ENCODE assay signal across 8 cellular contexts in genomic region chr21:27564684-27565280, GRCh38.
DNase-seq lines count a peak whose midpoint lies in the region; ATAC-seq and TF ChIP-seq lines count a peak whose summit lies in the region.

No MANE protein-coding gene starts in this region.

- H3K36me3 ChIP-seq in BJ (ENCODE audit: control insufficient read depth, insufficient read depth, low read length), result no peaks in the 10 kb centered on the region
- no peaks in the 10 kb centered on the region for H3K36me3 ChIP-seq in SJSA1

- intact Hi-C loops in posterior cingulate gyrus (cut with DNase I), result loop anchor here (5.0 to 10.0 kb wide), 2 partner anchors 130 to 712 kb away; no protein-coding TSS in a partner anchor

- no peak for ATAC-seq in GM18502 (IDR thresholded peaks at IDR 0.05; ENCODE audit: poor library complexity, unreplicated experiment)

- CTCF ChIA-PET in BJ (lab: Yijun Ruan, JAX), result interaction anchor here (0.6 to 1.8 kb wide), 20 partner anchors 9 to 771 kb away, joined by 3 to 7 read pairs (median 3); no protein-coding TSS in a partner anchor

- POLR2A ChIA-PET in BJ (lab: Charles Lee), result interaction anchor here (0.5 to 0.8 kb wide), 2 partner anchors 599 to 601 kb away, joined by 3 to 4 read pairs; no protein-coding TSS in a partner anchor

- H3K4me3 ChIP-seq in BJ (ENCODE audit: low read depth, low read length), result no peak overlapping the region
- H3K4me3 ChIP-seq in HL-60 (replicated peaks; ENCODE audit: insufficient read depth, low read length), result no peak overlapping the region
- H3K4me3 ChIP-seq in SJSA1, result no peak overlapping the region
- H3K4me3 ChIP-seq in fibroblast of the aortic adventitia (ENCODE audit: low read depth, low read length), result no peak overlapping the region

- DNase-seq in BJ (ENCODE audit: low read depth) (no peak), HL-60 (ENCODE audit: low read depth in 1 of 2, low spot score in 1 of 2) (peak in 1 of 2 experiments; percentile 22), SJSA1 (ENCODE audit: low read depth in 1 of 2, low spot score in 2 of 2) (peak; percentile 45 to 49), fibroblast of the aortic adventitia (ENCODE audit: low read depth) (peak; percentile 71), posterior cingulate gyrus (peak in 6 of 10 donors; percentile 28 to 88 (median 47)), NCI-H146 (lab: John Stamatoyannopoulos, UW) (no peak), NCI-H187 treated with DMSO at 0.1 percent for 48 hours (lab: John Stamatoyannopoulos, UW) (no peak)

- peaks cover 17% of the 10 kb centered on the region for H3K4me1 ChIP-seq in SJSA1 (replicated peaks)

- H3K27ac ChIP-seq in HL-60 (replicated peaks), result no peak overlapping the region
- 0 out of 2 replicates have a peak overlapping the region, but pooled peaks have one; percentile 14 for H3K27ac ChIP-seq in SJSA1

- H3K27me3 ChIP-seq in BJ (ENCODE audit: control insufficient read depth, insufficient read depth, low read length), result no peaks in the 10 kb centered on the region
- H3K27me3 ChIP-seq in HL-60 (ENCODE audit: insufficient read depth, poor library complexity, severe bottlenecking), result no peaks in the 10 kb centered on the region
- H3K27me3 ChIP-seq in SJSA1 (replicated peaks), result no peaks in the 10 kb centered on the region

- H3K9me3 ChIP-seq in SJSA1 (replicated peaks), result no peaks in the 10 kb centered on the region

- TF ChIP-seq CTCF in BJ (IDR thresholded peaks at IDR 0.05; ENCODE audit: insufficient read depth, low read depth, low read length) (peak; percentile 75), HL-60 (IDR thresholded peaks at IDR 0.05; ENCODE audit: insufficient read depth, low read length) (peak; percentile 44), fibroblast of the aortic adventitia (IDR thresholded peaks at IDR 0.05; ENCODE audit: insufficient read depth, low read length) (peak; percentile 57)

Comparison
In these comparisons a context has a peak if more than half of its experiments do, and no peak if none do; other contexts are left out.
1. DNase-seq: peak in SJSA1 (2 of 2), fibroblast of the aortic adventitia (single experiment) and posterior cingulate gyrus (6 of 10); none in BJ (single experiment), NCI-H146 (single experiment) and NCI-H187 treated with DMSO at 0.1 percent for 48 hours (single experiment).
2. Peak in every context shown above with its lines, with median percentiles within 50 percentile points of each other: CTCF ChIP-seq.